9 cellular contexts compared by ENCODE assay signal in the genomic region with DNA sequence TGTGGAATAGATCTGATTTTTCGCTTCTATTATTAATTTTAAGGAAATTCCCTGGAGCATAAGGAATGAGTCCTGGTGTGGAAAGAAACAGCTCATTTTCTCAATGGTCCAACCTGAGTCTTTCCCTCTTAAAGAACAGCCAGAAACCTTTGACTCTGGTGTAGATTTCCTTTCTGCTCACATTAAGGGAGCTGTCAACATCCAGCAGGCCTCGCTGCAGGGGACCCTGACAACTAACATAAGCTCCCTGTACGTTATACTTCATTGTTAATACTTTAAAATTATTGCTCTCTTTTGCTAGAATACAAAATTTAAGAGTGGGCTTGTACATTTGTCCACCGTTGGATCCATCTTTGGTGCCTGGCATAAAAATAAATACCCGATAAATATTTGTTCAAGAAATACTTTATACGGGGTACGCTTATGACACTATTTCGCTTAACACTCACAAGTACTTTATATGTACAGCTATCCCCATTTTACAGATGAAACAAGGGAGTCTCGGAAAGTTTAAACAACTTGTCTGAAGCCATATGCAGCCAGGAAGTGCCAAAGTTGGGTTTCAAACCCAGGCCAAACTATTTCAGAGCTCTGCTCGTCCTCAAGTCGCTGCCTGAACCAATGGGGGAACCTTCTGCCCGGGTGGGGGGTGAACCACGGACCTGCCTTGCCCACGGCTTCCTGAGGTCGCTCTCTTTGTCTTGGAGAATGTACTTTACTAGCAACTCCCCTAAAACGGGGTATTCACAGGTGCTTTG. TPM values are rescaled to one million over a fixed set of nuclear protein-coding genes. Genes with fewer than 3 reads are reported as not detected.
A peak's percentile ranks its signal among the peaks of the same experiment; 100 is the strongest.
DNase-seq lines count a peak whose midpoint lies in the region; ATAC-seq and TF ChIP-seq lines count a peak whose summit lies in the region.
"Had no signal": no experiment of that assay in that cellular context is flagged by ENCODE, and none has a peak within 500 bp of the region (broad histone marks: within the 10 kb centered on the region; RNA-seq: fewer than 3 reads in every experiment).

No MANE protein-coding gene starts in this region.

- peaks cover 30% of the 10 kb centered on the region for H3K36me3 Mint-ChIP-seq in T-helper 2 cell treated with Interferon-gamma antibody and Interleukin-4, amounts not matched to agents 5 μg/mL and 100 μg/mL, for 36 hours (ENCODE audit: low read depth)
- H3K36me3 Mint-ChIP-seq in neural crest cell (ENCODE audit: low read depth): peaks cover 7% of the 10 kb centered on the region

- peaks cover 41% of the 10 kb centered on the region for H3K4me1 Mint-ChIP-seq in T-helper 2 cell treated with Interferon-gamma antibody and Interleukin-4, amounts not matched to agents 5 μg/mL and 100 μg/mL, for 36 hours (ENCODE audit: low read depth)
- peaks cover 49% of the 10 kb centered on the region for H3K4me1 Mint-ChIP-seq in neural crest cell

- ATAC-seq in HG03280 (IDR thresholded peaks at IDR 0.05; ENCODE audit: unreplicated experiment) (peak; percentile 30), GM18505 (IDR thresholded peaks at IDR 0.05; ENCODE audit: unreplicated experiment) (no peak)

- no peaks in the 10 kb centered on the region for H3K9me3 Mint-ChIP-seq in T-helper 2 cell treated with Interferon-gamma antibody and Interleukin-4, amounts not matched to agents 5 μg/mL and 100 μg/mL, for 36 hours
- H3K9me3 Mint-ChIP-seq in neural crest cell: no peaks in the 10 kb centered on the region

- no peaks in the 10 kb centered on the region for H3K9me3 ChIP-seq in esophagus muscularis mucosa

- 8% methylated on average over 16 of the region's 16 CpGs for whole genome bisulfite sequencing in esophagus muscularis mucosa

- intact Hi-C loops in esophagus muscularis mucosa (cut with DNase I): no loop called here

- TF ChIP-seq CTCF in esophagus muscularis mucosa (IDR thresholded peaks at IDR 0.05): no peak
- no peak for TF ChIP-seq CTCF in neural crest cell (conservative IDR thresholded peaks at IDR 0.05)

- no peaks in the 10 kb centered on the region for H3K27me3 ChIP-seq in esophagus muscularis mucosa

- H3K36me3 ChIP-seq in esophagus muscularis mucosa: peaks cover 5 to 33% (median 22%) of the 10 kb centered on the region in 4 donors

- TF ChIP-seq POLR2A in esophagus muscularis mucosa (IDR thresholded peaks at IDR 0.05; ENCODE audit: low read depth) (no peak), GM18505 (IDR thresholded peaks at IDR 0.05; ENCODE audit: borderline replicate concordance, extremely low read depth, insufficient read depth, insufficient read length) (no peak)

- H3K4me3 ChIP-seq in esophagus muscularis mucosa: peak overlapping the region; percentile 73 to 91 (median 80)

- peak; percentile 58 for DNase-seq in stimulated activated CD4-positive, alpha-beta T cell treated with anti-CD3 and anti-CD28 coated beads, Interleukin-15, amount 100 ng/mL, for 24 hours
- DNase-seq in stimulated activated CD4-positive, alpha-beta T cell treated with anti-CD3 and anti-CD28 coated beads, Interleukin-4, amount 100 ng/mL, for 4 hours: no peak
- no peak for DNase-seq in T-helper 2 cell treated with Interferon-gamma antibody and Interleukin-4, amounts not matched to agents 5 μg/mL and 100 μg/mL, for 36 hours (ENCODE audit: low spot score)
- no peak for DNase-seq in esophagus muscularis mucosa (ENCODE audit: extremely low spot score)
- peak; percentile 32 for DNase-seq in neural crest cell (ENCODE audit: low read depth, low spot score)
- DNase-seq in hepatic stellate cell (ENCODE audit: low spot score): no peak

- no peak for TF ChIP-seq EP300 in esophagus muscularis mucosa (IDR thresholded peaks at IDR 0.05)

- H3K27me3 Mint-ChIP-seq in T-helper 2 cell treated with Interferon-gamma antibody and Interleukin-4, amounts not matched to agents 5 μg/mL and 100 μg/mL, for 36 hours (ENCODE audit: low read depth): no peaks in the 10 kb centered on the region
- H3K27me3 Mint-ChIP-seq in neural crest cell (ENCODE audit: low read depth): no peaks in the 10 kb centered on the region

- H3K4me3 Mint-ChIP-seq in T-helper 2 cell treated with Interferon-gamma antibody and Interleukin-4, amounts not matched to agents 5 μg/mL and 100 μg/mL, for 36 hours: peak overlapping the region; percentile 91
- peak overlapping the region; percentile 91 for H3K4me3 Mint-ChIP-seq in neural crest cell

- H3K4me1 ChIP-seq in esophagus muscularis mucosa: peaks cover 23 to 53% (median 48%) of the 10 kb centered on the region in 4 donors

- peak overlapping the region; percentile 95 to 98 (median 96) for H3K27ac ChIP-seq in esophagus muscularis mucosa (replicated peaks in 1 of 4)

- H3K27ac Mint-ChIP-seq in T-helper 2 cell treated with Interferon-gamma antibody and Interleukin-4, amounts not matched to agents 5 μg/mL and 100 μg/mL, for 36 hours: peak overlapping the region; percentile 94
- H3K27ac Mint-ChIP-seq in neural crest cell (ENCODE audit: unreplicated experiment): peak overlapping the region; percentile 99

RNA-seq across cellular contexts. Expression of a gene that starts 0.6 kb away (rescaled TPM):
- total RNA-seq in esophagus muscularis mucosa: 100 to 1,000 TPM in 2 of 4 donors, 10 to 100 TPM in 2; 86.8 to 112 (median 102) TPM
- total RNA-seq in neural crest cell: 205 and 240 TPM in 2 replicates

RNA-seq across cellular contexts. Expression of a gene that starts 18.0 kb away (rescaled TPM):
- total RNA-seq in esophagus muscularis mucosa (1 to 10 TPM in 3 of 4 donors, under 1 TPM in 1; 0.97 to 3.0 (median 2.7) TPM), neural crest cell (0.23 TPM in 1 of 2 replicates, not detected in the other)

RNA-seq across cellular contexts. Expression of a gene that starts 56.6 kb away (rescaled TPM):
- total RNA-seq in esophagus muscularis mucosa (under 1 TPM in 3 of 4 donors, not detected in 1; 0.17 to 0.52 (median 0.42) TPM), neural crest cell (not detected in 2 replicates)
- total RNA-seq: M059J had no signal

Comparison
In these comparisons a context has a peak if more than half of its experiments do, and no peak if none do; other contexts are left out.
1. DNase-seq: peak in stimulated activated CD4-positive, alpha-beta T cell treated with anti-CD3 and anti-CD28 coated beads, Interleukin-15, amount 100 ng/mL, for 24 hours (single experiment) and neural crest cell (single experiment); none in stimulated activated CD4-positive, alpha-beta T cell treated with anti-CD3 and anti-CD28 coated beads, Interleukin-4, amount 100 ng/mL, for 4 hours (0 of 2), T-helper 2 cell treated with Interferon-gamma antibody and Interleukin-4, amounts not matched to agents 5 μg/mL and 100 μg/mL, for 36 hours (single experiment), esophagus muscularis mucosa (single experiment) and hepatic stellate cell (single experiment).